1 cellular context compared by ENCODE assay signal in genomic region chr1:211698161-211699026, GRCh38.
TF ChIP-seq lines count a peak whose summit lies in the region.

No MANE protein-coding gene starts in this region.

TF ChIP-seq in K562, 482 proteins besides CTCF, POLR2A, EP300 and RAD21 (continued from another document and continues in another):
- 0 out of 4 replicates have a peak, but pooled peaks of 1 of the 2 experiments have one; percentile 33 for TF ChIP-seq ZMIZ1 (IDR thresholded peaks at IDR 0.05; ENCODE audit: low read depth in 2 of 2, low read length in 2 of 2)
- no peak; the same call in 1 of the 2 replicates for TF ChIP-seq CREB1 (IDR thresholded peaks at IDR 0.05)
- TF ChIP-seq CREB1 (CRISPR knock-in tag; IDR thresholded peaks at IDR 0.05): no peak
- TF ChIP-seq ZNF766 (CRISPR knock-in tag; conservative IDR thresholded peaks at IDR 0.05): no peak
- TF ChIP-seq ZNF639 (CRISPR knock-in tag; conservative IDR thresholded peaks at IDR 0.05 in 1 of 2, IDR thresholded peaks at IDR 0.05 in 1 of 2): no peak
- TF ChIP-seq MTF1 (CRISPR knock-in tag; IDR thresholded peaks at IDR 0.05; ENCODE audit: borderline replicate concordance): no peak
- peak; percentile 27; the same call in 1 of the 2 replicates for TF ChIP-seq NBN (IDR thresholded peaks at IDR 0.05; ENCODE audit: low read depth)
- TF ChIP-seq ZNF778 (CRISPR knock-in tag; IDR thresholded peaks at IDR 0.05): no peak
- TF ChIP-seq BACH1 (tag; IDR thresholded peaks at IDR 0.05): no peak
- peak; percentile 27; the same call in 1 of the 2 replicates for TF ChIP-seq HMBOX1 (IDR thresholded peaks at IDR 0.05)
- 0 out of 2 replicates have a peak, but pooled peaks have one; percentile 74 for TF ChIP-seq E2F1 (CRISPR knock-in tag; IDR thresholded peaks at IDR 0.05)
- no peak for TF ChIP-seq TSHZ1 (CRISPR knock-in tag; IDR thresholded peaks at IDR 0.05)
- no peak for TF ChIP-seq NCOA4 (IDR thresholded peaks at IDR 0.05; ENCODE audit: partially characterized antibody)
- TF ChIP-seq ZNF408 (CRISPR knock-in tag; IDR thresholded peaks at IDR 0.05; ENCODE audit: low read depth): no peak
- no peak for TF ChIP-seq MIER1 (IDR thresholded peaks at IDR 0.05; ENCODE audit: low read depth)
- no peak for TF ChIP-seq MCM5 (IDR thresholded peaks at IDR 0.05; ENCODE audit: low read depth)
- TF ChIP-seq BMI1 (IDR thresholded peaks at IDR 0.05; ENCODE audit: low read length): no peak
- TF ChIP-seq TCFL5 (CRISPR knock-in tag; conservative IDR thresholded peaks at IDR 0.05): no peak
- no peak for TF ChIP-seq DDX20 (tag; IDR thresholded peaks at IDR 0.05; ENCODE audit: low read depth)
- no peak for TF ChIP-seq XRCC3 (IDR thresholded peaks at IDR 0.05)
- TF ChIP-seq RCOR1 (IDR thresholded peaks at IDR 0.05; ENCODE audit: borderline replicate concordance in 1 of 2, low read depth in 2 of 2, low read length in 2 of 2): peak in 1 of 2 experiments; percentile 68; a peak in 2 of 4 replicates
- TF ChIP-seq TOE1 (IDR thresholded peaks at IDR 0.05; ENCODE audit: borderline replicate concordance): no peak; the same call in 1 of the 2 replicates
- TF ChIP-seq TOE1 (CRISPR knock-in tag; IDR thresholded peaks at IDR 0.05; ENCODE audit: borderline replicate concordance, low read depth): no peak
- TF ChIP-seq ETS1 (conservative IDR thresholded peaks at IDR 0.05; ENCODE audit: control insufficient read depth, low read depth, low read length): 0 out of 2 replicates have a peak, but pooled peaks have one; percentile 45
- TF ChIP-seq FOXK2 (conservative IDR thresholded peaks at IDR 0.05 in 1 of 2, IDR thresholded peaks at IDR 0.05 in 1 of 2; ENCODE audit: low read depth in 2 of 2): no peak
- TF ChIP-seq BCL6 (CRISPR knock-in tag; IDR thresholded peaks at IDR 0.05): no peak
- TF ChIP-seq SOX6 (IDR thresholded peaks at IDR 0.05): peak; percentile 27; the same call in 1 of the 2 replicates
- TF ChIP-seq UBTF (IDR thresholded peaks at IDR 0.05; ENCODE audit: borderline replicate concordance in 1 of 2, low read depth in 2 of 2, low read length in 2 of 2): no peak
- no peak for TF ChIP-seq GTF2A2 (tag; IDR thresholded peaks at IDR 0.05)
- TF ChIP-seq TRIM24 (IDR thresholded peaks at IDR 0.05): no peak
- TF ChIP-seq HDAC8 (tag; IDR thresholded peaks at IDR 0.05): no peak
- peak; percentile 30; the same call in 1 of the 2 replicates for TF ChIP-seq SREBF1 (IDR thresholded peaks at IDR 0.05; ENCODE audit: borderline replicate concordance, low read depth, low read length)
- no peak for TF ChIP-seq ZNF518B (CRISPR knock-in tag; IDR thresholded peaks at IDR 0.05)
- 0 out of 2 replicates have a peak, but pooled peaks have one; percentile 40 for TF ChIP-seq DMBX1 (CRISPR knock-in tag; IDR thresholded peaks at IDR 0.05; ENCODE audit: borderline replicate concordance)
- no peak for TF ChIP-seq ZNF3 (CRISPR knock-in tag; IDR thresholded peaks at IDR 0.05)
- no peak for TF ChIP-seq GTF2B (IDR thresholded peaks at IDR 0.05; ENCODE audit: extremely low read depth, insufficient read length)
